17 cellular contexts compared by ENCODE assay signal in the genomic region with DNA sequence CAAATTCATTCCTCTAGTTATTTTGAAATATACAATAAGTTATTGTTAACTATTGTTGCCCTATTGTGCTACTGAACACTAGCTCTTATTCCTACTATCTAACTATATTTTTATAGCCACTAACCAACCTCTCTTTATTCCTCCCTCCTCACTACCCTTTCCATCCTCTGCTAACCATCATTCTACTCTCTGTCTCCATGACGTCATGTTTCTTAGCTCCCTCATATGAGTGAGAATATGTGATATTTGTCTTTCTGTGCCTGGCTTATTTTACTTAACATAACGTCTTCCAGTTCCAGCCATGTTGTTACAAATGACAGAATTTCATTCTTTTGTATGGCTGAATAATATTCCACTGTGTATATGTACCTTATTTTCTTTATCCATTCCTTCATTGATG.
DNase-seq lines count a peak whose midpoint lies in the region; ATAC-seq, FAIRE-seq and TF ChIP-seq lines count a peak whose summit lies in the region.
"Had no signal": no experiment of that assay in that cellular context is flagged by ENCODE, and none has a peak within 500 bp of the region (broad histone marks: within the 10 kb centered on the region; RNA-seq: fewer than 3 reads in every experiment).

No MANE protein-coding gene starts in this region.

- whole genome bisulfite sequencing in K562 (ENCODE audit: insufficient coverage, low coverage, missing lambda C conversion rate): 0% methylated on average over 2 of the region's 2 CpGs

- H3K4me3 ChIP-seq in HEK293 (ENCODE audit: low read depth, low read length) (no peak overlapping the region), K562 (no peak overlapping the region), dorsolateral prefrontal cortex (no peak overlapping the region)
- H3K4me3 ChIP-seq: HAP-1 had no signal

- no peak overlapping the region for H3K4me3 Mint-ChIP-seq in activated naive CD4-positive, alpha-beta T cell treated with anti-CD3 and anti-CD28 coated beads, Interleukin-2, amount 50 U/mL, for 24 hours
- H3K4me3 Mint-ChIP-seq: CD8-positive, alpha-beta T cell had no signal

- H3K4me2 ChIP-seq in K562 (ENCODE audit: insufficient read depth, low read length): no peak overlapping the region

- TF ChIP-seq POLR2A in K562 (conservative IDR thresholded peaks at IDR 0.05): no peak
- no peak for TF ChIP-seq POLR2A in erythroblast (IDR thresholded peaks at IDR 0.05; ENCODE audit: low read length)

- H3K27me3 ChIP-seq in K562 (ENCODE audit: control insufficient read depth in 2 of 2, insufficient read depth in 2 of 2, low read length in 2 of 2): no peaks in the 10 kb centered on the region
- H3K27me3 ChIP-seq in dorsolateral prefrontal cortex: no peaks in the 10 kb centered on the region

- in situ Hi-C loops in K562 (cut with MboI) (no loop called here), KBM-7 (cut with MboI; ENCODE audit: low pct_unique_long_range_greater_than_20kb, low sequenced_read_pairs) (no loop called here)

- intact Hi-C loops in K562 (cut with micrococcal nuclease): no loop called here
- intact Hi-C loops in dorsolateral prefrontal cortex (cut with DNase I): no loop called here

- POLR2A ChIA-PET in HEK293 (lab: Yijun Ruan, JAX) (no interaction called here), K562 (lab: Yijun Ruan, JAX) (no interaction called here)

- no peak for TF ChIP-seq RAD21 in K562 (CRISPR knock-in tag; conservative IDR thresholded peaks at IDR 0.05 in 1 of 2, IDR thresholded peaks at IDR 0.05 in 1 of 2)

- H3K4me1 Mint-ChIP-seq in activated naive CD4-positive, alpha-beta T cell treated with anti-CD3 and anti-CD28 coated beads, Interleukin-2, amount 50 U/mL, for 24 hours: peaks cover 32% of the 10 kb centered on the region

- H4K20me1 ChIP-seq in K562 (replicated peaks; ENCODE audit: control insufficient read depth, insufficient read depth, low read length): no peaks in the 10 kb centered on the region

- CTCF ChIA-PET in HEK293 (lab: Yijun Ruan, JAX) (interaction anchor here (0.5 kb wide), 1 partner anchor 256 kb away, joined by 5 read pairs; no protein-coding TSS in a partner anchor), K562 (lab: Yijun Ruan, JAX; ENCODE audit: low intra/inter-chr PET ratio) (no interaction called here)

- TF ChIP-seq CTCF in HEK293 (tag by site-specific recombination; IDR thresholded peaks at IDR 0.05): no peak
- no peak for TF ChIP-seq CTCF in K562 (IDR thresholded peaks at IDR 0.05 in 2 of 3, conservative IDR thresholded peaks at IDR 0.05 in 1 of 3; ENCODE audit: insufficient read depth in 2 of 3, low read depth in 1 of 3, low read length in 3 of 3)
- no peak for TF ChIP-seq CTCF in dorsolateral prefrontal cortex (IDR thresholded peaks at IDR 0.05 in 54 of 56, conservative IDR thresholded peaks at IDR 0.05 in 2 of 56; ENCODE audit: low read depth in 1 of 56, partially characterized antibody in 56 of 56)

- H3K9me1 ChIP-seq in K562 (ENCODE audit: control insufficient read depth, insufficient read depth, low read length): no peaks in the 10 kb centered on the region

- no TSS peak for BruUV-seq in K562 (replicated peaks; lab: Mats Ljungman, UMichigan)

- H3K9me3 ChIP-seq in HEK293 (ENCODE audit: control insufficient read depth, insufficient read depth, low read depth, low read length) (peaks cover 2% of the 10 kb centered on the region; the same call in 1 of the 2 replicates), K562 (replicated peaks; ENCODE audit: control insufficient read depth, insufficient read depth, low read depth, low read length) (no peaks in the 10 kb centered on the region)
- H3K9me3 ChIP-seq: Caco-2, HAP-1 had no signal

- H3K9me3 Mint-ChIP-seq in activated naive CD4-positive, alpha-beta T cell treated with anti-CD3 and anti-CD28 coated beads, Interleukin-2, amount 50 U/mL, for 24 hours: peaks cover 14% of the 10 kb centered on the region

- peaks cover 27% of the 10 kb centered on the region for H3K36me3 Mint-ChIP-seq in activated naive CD4-positive, alpha-beta T cell treated with anti-CD3 and anti-CD28 coated beads, Interleukin-2, amount 50 U/mL, for 24 hours

- no peak for FAIRE-seq in K562 (lab: Jason Lieb, UNC)
- FAIRE-seq: G401.6, GM12892, H54 had no signal

- H3K27ac ChIP-seq in HEK293 (ENCODE audit: extremely low read depth, low read depth, low read length): no peak overlapping the region
- H3K27ac ChIP-seq in K562 (ENCODE audit: extremely low read depth, low read depth, low read length): no peak overlapping the region
- no peak overlapping the region for H3K27ac ChIP-seq in dorsolateral prefrontal cortex

- H3K27ac Mint-ChIP-seq in activated naive CD4-positive, alpha-beta T cell treated with anti-CD3 and anti-CD28 coated beads, Interleukin-2, amount 50 U/mL, for 24 hours: peak overlapping the region; percentile 2
- H3K27ac Mint-ChIP-seq: CD8-positive, alpha-beta T cell had no signal

- H2AFZ ChIP-seq in K562 (ENCODE audit: low read depth, low read length): no peak overlapping the region

- no peak overlapping the region for H3K9ac ChIP-seq in K562 (ENCODE audit: insufficient read depth in 1 of 2, low read depth in 2 of 2, low read length in 2 of 2)

- no peak for TF ChIP-seq EP300 in K562 (IDR thresholded peaks at IDR 0.05; ENCODE audit: low read length)

- H3K27me3 Mint-ChIP-seq in activated naive CD4-positive, alpha-beta T cell treated with anti-CD3 and anti-CD28 coated beads, Interleukin-2, amount 50 U/mL, for 24 hours: no peaks in the 10 kb centered on the region

- ATAC-seq in K562: no peak
- ATAC-seq: CD8-positive, alpha-beta T cell had no signal

- peaks cover 3 to 4% of the 10 kb centered on the region in 2 experiments; a peak in 2 of 3 replicates for H3K36me3 ChIP-seq in HEK293 (ENCODE audit: control insufficient read depth in 2 of 2, insufficient read depth in 1 of 2, low read length in 2 of 2)
- no peaks in the 10 kb centered on the region for H3K36me3 ChIP-seq in K562 (ENCODE audit: control insufficient read depth, insufficient read depth, low read length)
- H3K36me3 ChIP-seq: HAP-1 had no signal

- no peak for DNase-seq in activated naive CD4-positive, alpha-beta T cell treated with Interleukin-2 at 50 U/mL for 16 hours
- DNase-seq in K562 (ENCODE audit: extremely low read depth in 1 of 4, low spot score in 3 of 4): no peak
- DNase-seq in KBM-7: no peak
- no peak for DNase-seq in erythroblast (lab: John Stamatoyannopoulos, UW)
- DNase-seq in dorsolateral prefrontal cortex: no peak
- DNase-seq: C1 segment of cervical spinal cord; Caco-2; CD8-positive, alpha-beta T cell; DMS153; DND-41; GOT3 had no signal

- H3K79me2 ChIP-seq in K562 (ENCODE audit: control insufficient read depth, insufficient read depth, low read length): no peaks in the 10 kb centered on the region

- H3K4me1 ChIP-seq in HEK293 (ENCODE audit: control insufficient read depth, insufficient read depth, low read length): peaks cover 24% of the 10 kb centered on the region
- H3K4me1 ChIP-seq in K562 (replicated peaks in 1 of 2; ENCODE audit: control insufficient read depth in 2 of 2, insufficient read depth in 2 of 2, low read length in 2 of 2): no peaks in the 10 kb centered on the region
- H3K4me1 ChIP-seq: Caco-2 had no signal

TF ChIP-seq in HEK293, 187 proteins besides CTCF, POLR2A, EP300 and RAD21:
- no peak for TF ChIP-seq KLF7 (tag by site-specific recombination; IDR thresholded peaks at IDR 0.05; ENCODE audit: borderline replicate concordance)
- no peak for TF ChIP-seq ZNF707 (tag by site-specific recombination; IDR thresholded peaks at IDR 0.05)
- no peak for TF ChIP-seq ZNF19 (tag by site-specific recombination; IDR thresholded peaks at IDR 0.05; ENCODE audit: low read depth)
- TF ChIP-seq ZNF146 (tag by site-specific recombination; IDR thresholded peaks at IDR 0.05): peak; percentile 76

TF ChIP-seq in K562, 482 proteins besides CTCF, POLR2A, EP300 and RAD21:
- no peak for TF ChIP-seq RBM15 (IDR thresholded peaks at IDR 0.05; ENCODE audit: insufficient read depth, low read length)
- no peak for TF ChIP-seq CHCHD3 (CRISPR knock-in tag; IDR thresholded peaks at IDR 0.05)
- TF ChIP-seq, protein P1, sequence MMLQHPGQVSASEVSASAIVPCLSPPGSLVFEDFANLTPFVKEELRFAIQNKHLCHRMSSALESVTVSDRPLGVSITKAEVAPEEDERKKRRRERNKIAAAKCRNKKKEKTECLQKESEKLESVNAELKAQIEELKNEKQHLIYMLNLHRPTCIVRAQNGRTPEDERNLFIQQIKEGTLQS (IDR thresholded peaks at IDR 0.05): peak; percentile 60; the same call in 1 of the 2 replicates
- TF ChIP-seq, protein P1 (CRISPR knock-in tag; conservative IDR thresholded peaks at IDR 0.05): no peak
- peak; percentile 64 for TF ChIP-seq ATF7 (IDR thresholded peaks at IDR 0.05)
